Comparison of ENCODE assay signal across 16 cellular contexts in the genomic region with DNA sequence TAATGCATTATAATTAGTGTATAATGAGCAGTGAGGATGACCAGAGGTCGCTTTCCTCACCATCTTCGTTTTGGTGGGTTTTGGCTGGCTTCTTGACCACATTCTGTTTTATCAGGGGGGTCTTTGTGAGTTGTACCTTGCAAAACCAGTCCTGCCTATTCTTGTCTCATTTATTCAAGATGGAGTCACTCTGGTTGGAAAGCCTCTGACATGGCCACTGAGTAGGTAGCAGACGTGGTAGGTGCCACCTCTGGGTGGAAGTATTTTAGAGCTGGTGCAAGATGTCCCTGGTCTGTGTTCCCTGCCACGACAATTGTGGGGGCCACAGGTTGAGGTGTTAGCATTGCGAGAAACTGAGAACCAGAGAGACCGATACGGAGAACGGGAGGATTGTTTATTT.
"Had no signal": no experiment of that assay in that cellular context is flagged by ENCODE, and none has a peak within 500 bp of the region (broad histone marks: within the 10 kb centered on the region; RNA-seq: fewer than 3 reads in every experiment).

No MANE protein-coding gene starts in this region.

- H3K4me1 ChIP-seq: ascending aorta, lower lobe of right lung, uterus had no signal

- H3K36me3 ChIP-seq: ascending aorta, lower lobe of right lung, pancreas, uterus had no signal

- FAIRE-seq: colon, pancreas had no signal

- H3K36me3 Mint-ChIP-seq: activated CD4-positive, alpha-beta memory T cell treated with anti-CD3 and anti-CD28 coated beads for 36 hours; activated CD8-positive, alpha-beta memory T cell treated with anti-CD3 and anti-CD28 coated beads, Interleukin-2, amount 10 ng/mL, durations not matched to agents 7 days and 5 days; immature natural killer cell; mesothelial cell of epicardium had no signal

- H3K9me3 ChIP-seq: lower lobe of right lung, pancreas, uterus had no signal

- H3K27ac Mint-ChIP-seq: activated CD4-positive, alpha-beta memory T cell treated with anti-CD3 and anti-CD28 coated beads for 36 hours; activated CD8-positive, alpha-beta memory T cell treated with anti-CD3 and anti-CD28 coated beads, Interleukin-2, amount 10 ng/mL, durations not matched to agents 7 days and 5 days; activated naive CD4-positive, alpha-beta T cell treated with anti-CD3 and anti-CD28 coated beads for 36 hours; activated T-helper 2 cell treated with anti-CD3 and anti-CD28 coated beads, Interferon-gamma antibody, Interleukin-2, Interleukin-4, amounts not matched to agents 10 μg/mL and 5 μg/mL and 100 μg/mL, durations not matched to agents 14 hours and 24 hours and 36 hours; immature natural killer cell had no signal

- H3K4me3 ChIP-seq: ascending aorta, lower lobe of right lung, pancreas, uterus had no signal

- DNase-seq: activated CD4-positive, alpha-beta memory T cell treated with anti-CD3 and anti-CD28 coated beads for 36 hours; activated CD4-positive, alpha-beta T cell treated with anti-CD3 and anti-CD28 coated beads for 1 hour; activated CD8-positive, alpha-beta memory T cell treated with anti-CD3 and anti-CD28 coated beads, Interleukin-2, amount 10 ng/mL, durations not matched to agents 7 days and 5 days; activated naive CD4-positive, alpha-beta T cell treated with anti-CD3 and anti-CD28 coated beads for 36 hours; activated T-cell treated with anti-CD3 and anti-CD28 coated beads, Interleukin-2, amount 50 U/mL, for 1 hour; hypothalamus; immature natural killer cell; pancreas; stimulated activated CD4-positive, alpha-beta T cell treated with anti-CD3 and anti-CD28 coated beads, Interleukin-12 subunit alpha, Interleukin-12 subunit beta, amount 100 ng/mL, for 4 hours; stimulated activated CD4-positive, alpha-beta T cell treated with anti-CD3 and anti-CD28 coated beads, Interleukin-2, amount 100 ng/mL, for 24 hours; uterus had no signal

- H3K4me3 Mint-ChIP-seq: activated CD4-positive, alpha-beta memory T cell treated with anti-CD3 and anti-CD28 coated beads for 36 hours; activated CD8-positive, alpha-beta memory T cell treated with anti-CD3 and anti-CD28 coated beads, Interleukin-2, amount 10 ng/mL, durations not matched to agents 7 days and 5 days; activated naive CD4-positive, alpha-beta T cell treated with anti-CD3 and anti-CD28 coated beads for 36 hours; immature natural killer cell; mesothelial cell of epicardium had no signal

- H3K27me3 ChIP-seq: ascending aorta, pancreas, uterus had no signal

- H3K9me3 Mint-ChIP-seq: activated T-helper 2 cell treated with anti-CD3 and anti-CD28 coated beads, Interferon-gamma antibody, Interleukin-2, Interleukin-4, amounts not matched to agents 10 μg/mL and 5 μg/mL and 100 μg/mL, durations not matched to agents 14 hours and 24 hours and 36 hours; immature natural killer cell had no signal

- H3K27ac ChIP-seq: ascending aorta, lower lobe of right lung, uterus had no signal
